1 cellular context compared by ENCODE assay signal in the genomic region with DNA sequence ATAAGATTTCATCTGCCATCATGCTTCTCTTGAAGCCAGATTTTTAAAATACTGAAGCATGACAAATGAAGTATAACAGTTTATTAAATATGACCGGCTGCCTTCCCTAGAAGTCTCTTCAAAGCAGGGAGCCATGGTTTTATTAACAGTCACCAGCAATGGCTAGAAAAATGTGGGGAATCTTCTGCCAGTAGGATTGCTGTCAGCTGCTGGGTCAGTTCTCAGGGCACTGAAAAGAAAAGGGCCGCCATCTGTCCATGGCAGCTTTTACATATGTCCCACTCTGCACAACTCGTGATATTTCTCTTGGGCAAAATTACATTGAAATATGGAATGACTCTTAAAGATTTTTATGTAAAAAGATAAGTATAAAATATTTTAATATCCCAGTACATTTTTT.
TF ChIP-seq lines count a peak whose summit lies in the region.

No MANE protein-coding gene starts in this region.

TF ChIP-seq in neural cell, 6 proteins besides CTCF, POLR2A, EP300 and RAD21 (continued from another document):
- TF ChIP-seq POLR2AphosphoS5 (IDR thresholded peaks at IDR 0.05) (no peak), MXI1 (conservative IDR thresholded peaks at IDR 0.05; ENCODE audit: poor library complexity, severe bottlenecking) (no peak), TAF1 (IDR thresholded peaks at IDR 0.05; ENCODE audit: low read depth) (no peak), SMC3 (conservative IDR thresholded peaks at IDR 0.05; ENCODE audit: poor library complexity) (no peak)
